Comparison of ENCODE assay signal across 9 cellular contexts in genomic region chr16:14703156-14704011, GRCh38. TPM values are rescaled to one million over a fixed set of nuclear protein-coding genes. Genes with fewer than 3 reads are reported as not detected.
DNase-seq lines count a peak whose midpoint lies in the region; ATAC-seq, FAIRE-seq and TF ChIP-seq lines count a peak whose summit lies in the region.
"Not testable (repeated sequence)": the region's sequence is repeated elsewhere in the genome, so short reads cannot be mapped to it uniquely, and the experiment has no call there.
"Had no signal": no experiment of that assay in that cellular context is flagged by ENCODE, and none has a peak within 500 bp of the region (broad histone marks: within the 10 kb centered on the region; RNA-seq: fewer than 3 reads in every experiment).

TSS of gene NPIPA3 (plus strand) at chr16:14703411. CDS start at chr16:14708944, 5,533 bp downstream.

- not testable (repeated sequence) for TF ChIP-seq POLR2A in GM12892 (IDR thresholded peaks at IDR 0.05; ENCODE audit: low read depth, low read length)

- not testable (repeated sequence) for TF ChIP-seq CTCF in natural killer cell (IDR thresholded peaks at IDR 0.05)

- not testable (repeated sequence) for H3K4me3 Mint-ChIP-seq in T-cell, natural killer cell

- H3K27me3 Mint-ChIP-seq in T-cell; natural killer cell (ENCODE audit: low read depth in 2 of 2): not testable (repeated sequence)

- DNase-seq in GM12892 (ENCODE audit: insufficient read length); T-cell; natural killer cell: not testable (repeated sequence)

- POLR2A ChIA-PET in T-cell (lab: Charles Lee), result not testable (repeated sequence)

- not testable (repeated sequence) for H3K27ac Mint-ChIP-seq in T-cell, natural killer cell

- not testable (repeated sequence) for H3K4me1 Mint-ChIP-seq in T-cell, natural killer cell

- not testable (repeated sequence) for H3K9me3 Mint-ChIP-seq in T-cell, natural killer cell

- FAIRE-seq in GM12892 (lab: Jason Lieb, UNC), result peak; percentile 92

- CTCF ChIA-PET in T-cell (lab: Charles Lee), result not testable (repeated sequence)

- ATAC-seq in GM19043 (IDR thresholded peaks at IDR 0.05; ENCODE audit: low read depth, unreplicated experiment), result peak; percentile 98
- peak; percentile 98 for ATAC-seq in GM21529 (IDR thresholded peaks at IDR 0.05; ENCODE audit: unreplicated experiment)
- ATAC-seq in HG02884 (IDR thresholded peaks at IDR 0.05; ENCODE audit: unreplicated experiment), result peak; percentile 92
- peak; percentile 99 for ATAC-seq in HG03280 (IDR thresholded peaks at IDR 0.05; ENCODE audit: unreplicated experiment)
- peak; percentile 100 for ATAC-seq in T-cell (replicated peaks in 1 of 4)
- ATAC-seq in esophagus mucosa, result peak; percentile 99
- peak; percentile 99 to 100 (median 99) for ATAC-seq in natural killer cell

- intact Hi-C loops in natural killer cell (cut with micrococcal nuclease), result not testable (repeated sequence)

- H3K36me3 Mint-ChIP-seq in T-cell, natural killer cell: not testable (repeated sequence)

RNA-seq across cellular contexts. Expression of gene NPIPA3, which starts in this region (rescaled TPM):
- polyA plus RNA-seq in GM12892 (2012; ENCODE audit: missing spikeins), result 2.9 TPM
- total RNA-seq in T-cell (1 to 10 TPM; 1.2 to 10.0 (median 2.8) TPM), esophagus mucosa (1.8 TPM), natural killer cell (1 to 10 TPM in 1 of 3 donors, not detected in 2; 3.1 TPM)
- polyA plus RNA-seq: hepatocyte had no signal
